Comparison of ENCODE assay signal across 21 cellular contexts in the genomic region with DNA sequence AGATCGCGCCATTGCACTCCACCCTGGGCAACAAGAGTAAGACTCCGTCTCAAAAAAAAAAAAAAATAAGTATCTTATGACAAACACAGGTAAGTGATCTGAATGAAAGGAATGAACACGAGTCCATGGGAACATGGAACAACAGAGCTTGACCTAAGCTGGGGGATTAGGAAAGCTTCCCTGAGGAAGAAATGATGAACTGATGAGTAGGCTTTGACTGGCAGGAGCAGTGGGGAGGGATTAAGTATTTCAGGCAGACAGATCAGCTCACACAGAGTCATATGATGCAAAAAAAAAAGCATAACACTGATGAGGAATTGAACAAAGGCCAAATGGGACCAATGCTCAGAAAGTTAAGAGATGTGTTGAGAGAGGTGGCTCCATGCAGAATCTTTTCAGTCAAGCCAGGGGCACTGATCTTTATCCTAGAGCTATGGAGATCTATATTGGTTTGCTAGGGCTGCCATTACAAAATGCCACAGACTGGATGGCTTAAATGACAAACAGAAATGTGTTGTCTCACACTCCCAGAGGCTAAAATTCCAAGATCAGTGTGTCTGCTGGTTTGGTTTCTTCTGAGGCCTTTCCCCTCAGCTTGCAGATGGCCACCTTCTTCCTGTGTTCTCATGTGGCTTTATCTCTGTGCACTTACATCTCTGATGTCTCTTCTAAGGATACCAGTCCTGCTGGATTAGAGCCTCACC.
"Had no signal": no experiment of that assay in that cellular context is flagged by ENCODE, and none has a peak within 500 bp of the region (broad histone marks: within the 10 kb centered on the region; RNA-seq: fewer than 3 reads in every experiment).

No MANE protein-coding gene starts in this region.

- H3K36me3 Mint-ChIP-seq: naive B cell had no signal

- H3K36me3 ChIP-seq: colonic mucosa, gastroesophageal sphincter, left ventricle myocardium inferior, lower lobe of right lung, prostate gland, stomach had no signal

- H3K27ac ChIP-seq: colonic mucosa, gastroesophageal sphincter, left ventricle myocardium inferior, lower lobe of right lung, parathyroid adenoma, prostate gland, skin epidermis, stomach had no signal

- H3K9me3 Mint-ChIP-seq: nephron, type B pancreatic cell had no signal

- H3K9ac ChIP-seq: parathyroid adenoma had no signal

- H3K27ac Mint-ChIP-seq: naive B cell, nephron, type B pancreatic cell had no signal

- H3K27me3 Mint-ChIP-seq: naive B cell, type B pancreatic cell had no signal

- H3K9me3 ChIP-seq: colonic mucosa, gastroesophageal sphincter, left ventricle myocardium inferior, lower lobe of right lung, prostate gland, stomach had no signal

- H3K27me3 ChIP-seq: colonic mucosa, gastroesophageal sphincter, stomach had no signal

- DNase-seq: colonic mucosa; dermis blood vessel endothelial cell; glutamatergic neuron; islet precursor cell; left ventricle myocardium inferior; lower lobe of right lung; mesenchymal stem cell; midbrain; naive B cell; retina; stimulated activated CD4-positive, alpha-beta T cell treated with anti-CD3 and anti-CD28 coated beads, Interleukin-2, amount 100 ng/mL, for 24 hours; stimulated activated CD4-positive, alpha-beta T cell treated with anti-CD3 and anti-CD28 coated beads, Interleukin-4, amount 100 ng/mL, for 4 hours; stimulated activated naive CD4-positive, alpha-beta T cell; stomach had no signal

- H3K4me1 ChIP-seq: colonic mucosa, gastroesophageal sphincter, left ventricle myocardium inferior, lower lobe of right lung, prostate gland, stomach had no signal

- H3K4me3 ChIP-seq: colonic mucosa, gastroesophageal sphincter, left ventricle myocardium inferior, lower lobe of right lung, prostate gland, skin epidermis, stomach had no signal

- H2AFZ ChIP-seq: parathyroid adenoma had no signal

- ATAC-seq: gastroesophageal sphincter, lower lobe of right lung, sciatic nerve had no signal

- H3K4me3 Mint-ChIP-seq: naive B cell, nephron, type B pancreatic cell had no signal
